8 cellular contexts compared by ENCODE assay signal in the genomic region with DNA sequence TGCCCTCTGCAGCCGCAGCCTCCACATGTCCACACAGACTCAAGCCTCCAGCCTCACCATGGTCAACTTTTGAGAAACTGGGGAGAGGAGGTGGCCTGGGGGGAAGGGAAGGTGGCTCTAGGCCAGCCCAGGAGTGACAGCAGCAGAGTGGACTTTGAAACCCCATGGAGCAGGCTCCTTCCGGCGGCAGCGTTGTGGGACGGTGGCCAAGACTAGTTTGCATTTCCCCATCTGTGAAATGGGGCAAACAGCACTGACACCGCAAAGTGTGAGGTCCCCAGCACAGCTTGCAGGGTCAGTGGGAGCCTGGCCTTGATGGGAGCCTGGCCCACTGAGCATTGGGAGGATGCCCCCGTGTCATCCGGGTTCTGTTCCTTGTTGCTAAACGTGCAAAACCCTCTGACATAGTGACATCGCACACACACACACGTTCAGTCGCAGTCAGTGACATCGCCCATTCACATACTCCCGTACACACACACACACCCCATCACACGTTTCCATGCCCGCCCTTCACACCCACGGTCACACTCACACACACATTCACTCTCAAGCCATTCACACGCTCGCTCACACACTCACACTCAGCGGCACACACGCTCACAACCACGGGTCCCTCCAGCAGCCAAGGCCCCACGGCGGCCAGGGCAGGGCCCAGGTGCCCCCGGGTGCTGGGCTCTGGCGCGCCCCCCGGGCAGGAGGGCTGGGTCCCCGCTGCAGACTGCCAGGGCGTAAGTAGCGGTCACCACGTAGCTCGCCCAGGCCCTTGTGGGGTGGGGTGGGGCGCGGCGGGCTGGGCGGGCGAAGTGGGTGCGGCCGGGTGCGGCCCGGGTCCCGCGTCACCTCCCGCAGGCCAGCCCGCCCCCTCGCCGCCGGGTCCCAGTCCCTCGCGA. TPM values are rescaled to one million over a fixed set of nuclear protein-coding genes. Genes with fewer than 3 reads are reported as not detected.
A peak's percentile ranks its signal among the peaks of the same experiment; 100 is the strongest.
DNase-seq lines count a peak whose midpoint lies in the region; ATAC-seq and TF ChIP-seq lines count a peak whose summit lies in the region.

No MANE protein-coding gene starts in this region.

- H3K4me3 ChIP-seq in GM06990 (replicated peaks; ENCODE audit: low read depth, low read length) (peak overlapping the region; percentile 100), GM23338 (peak overlapping the region; percentile 91), fibroblast of villous mesenchyme (ENCODE audit: low read depth, low read length) (peak overlapping the region; percentile 93), neuron (ENCODE audit: low read length) (peak overlapping the region; percentile 87)

- no peaks in the 10 kb centered on the region for H3K27me3 ChIP-seq in GM06990 (replicated peaks; ENCODE audit: control insufficient read depth, insufficient read depth, low read length)
- no peaks in the 10 kb centered on the region for H3K27me3 ChIP-seq in GM23338 (ENCODE audit: insufficient read depth)
- H3K27me3 ChIP-seq in neuron (ENCODE audit: insufficient read depth, low read length): no peaks in the 10 kb centered on the region

- no peaks in the 10 kb centered on the region for H3K9me3 ChIP-seq in neuron (ENCODE audit: low read length)

- H3K27ac Mint-ChIP-seq in GM23338: peak overlapping the region; percentile 68; the same call in 1 of the 2 replicates

- peaks cover 22% of the 10 kb centered on the region for H3K27me3 Mint-ChIP-seq in GM23338 (ENCODE audit: insufficient read depth, low read depth, poor library complexity)
- no peaks in the 10 kb centered on the region for H3K27me3 Mint-ChIP-seq in activated T-cell treated with anti-CD3 and anti-CD28 coated beads, Interleukin-2, amount 50 U/mL, for 4 hours (ENCODE audit: low read depth)

- H3K27ac ChIP-seq in GM23338 (ENCODE audit: low read depth): no peak overlapping the region

- peaks cover 5% of the 10 kb centered on the region for H3K36me3 ChIP-seq in GM06990 (ENCODE audit: control insufficient read depth, insufficient read depth, low read length)
- no peaks in the 10 kb centered on the region for H3K36me3 ChIP-seq in GM23338 (ENCODE audit: insufficient read depth)
- H3K36me3 ChIP-seq in neuron (ENCODE audit: insufficient read depth, low read length): no peaks in the 10 kb centered on the region

- H3K36me3 Mint-ChIP-seq in GM23338 (ENCODE audit: low read depth): no peaks in the 10 kb centered on the region
- H3K36me3 Mint-ChIP-seq in activated T-cell treated with anti-CD3 and anti-CD28 coated beads, Interleukin-2, amount 50 U/mL, for 4 hours (ENCODE audit: insufficient read depth): no peaks in the 10 kb centered on the region

- peaks cover 13% of the 10 kb centered on the region for H3K4me1 ChIP-seq in GM23338 (ENCODE audit: insufficient read depth)
- peaks cover 14% of the 10 kb centered on the region for H3K4me1 ChIP-seq in neuron (ENCODE audit: insufficient read depth, low read length)

- peaks cover 25% of the 10 kb centered on the region for H3K4me1 Mint-ChIP-seq in GM23338
- H3K4me1 Mint-ChIP-seq in activated T-cell treated with anti-CD3 and anti-CD28 coated beads, Interleukin-2, amount 50 U/mL, for 4 hours (ENCODE audit: low read depth): peaks cover 44% of the 10 kb centered on the region

- H3F3A ChIP-seq in GM23338 (replicated peaks; ENCODE audit: low read depth): no peaks in the 10 kb centered on the region

- H3K79me2 ChIP-seq in GM23338 (replicated peaks; ENCODE audit: insufficient read depth): peaks cover 26% of the 10 kb centered on the region; the same call in 1 of the 2 replicates

- H3K4me2 ChIP-seq in GM23338: peak overlapping the region; percentile 88

- H2AFZ ChIP-seq in GM23338 (no peak overlapping the region), neuron (ENCODE audit: low read depth, low read length) (no peak overlapping the region)

- TF ChIP-seq CTCF in GM06990 (IDR thresholded peaks at IDR 0.05; ENCODE audit: insufficient read depth, low read length, poor library complexity, severe bottlenecking) (no peak), GM23338 (conservative IDR thresholded peaks at IDR 0.05; ENCODE audit: low read depth in 2 of 2) (no peak), fibroblast of villous mesenchyme (IDR thresholded peaks at IDR 0.05; ENCODE audit: insufficient read depth, low read depth, low read length) (no peak)

- no peaks in the 10 kb centered on the region for H3K9me2 ChIP-seq in GM23338 (ENCODE audit: insufficient read depth)

- H4K20me1 ChIP-seq in GM23338 (replicated peaks; ENCODE audit: insufficient read depth): no peaks in the 10 kb centered on the region; the same call in 1 of the 2 replicates

- peak; percentile 64 for DNase-seq in GM06990 (ENCODE audit: extremely low read depth, insufficient read length)
- DNase-seq in GM23338 (ENCODE audit: low spot score): no peak
- peak; percentile 69 for DNase-seq in LoVo (ENCODE audit: low spot score)
- DNase-seq in activated T-cell treated with anti-CD3 and anti-CD28 coated beads, Interleukin-2, amount 50 U/mL, for 4 hours: no peak
- DNase-seq in fibroblast of villous mesenchyme (ENCODE audit: low read depth): peak; percentile 67
- DNase-seq in NCI-H1105 treated with DMSO at 0.1 percent for 48 hours (lab: John Stamatoyannopoulos, UW): no peak
- no peak for DNase-seq in NCI-H2029 treated with DMSO at 0.1 percent for 48 hours (lab: John Stamatoyannopoulos, UW)

- H3K9me3 Mint-ChIP-seq in GM23338: no peaks in the 10 kb centered on the region
- no peaks in the 10 kb centered on the region for H3K9me3 Mint-ChIP-seq in activated T-cell treated with anti-CD3 and anti-CD28 coated beads, Interleukin-2, amount 50 U/mL, for 4 hours

- peak overlapping the region; percentile 93 for H3K4me3 Mint-ChIP-seq in GM23338
- H3K4me3 Mint-ChIP-seq in activated T-cell treated with anti-CD3 and anti-CD28 coated beads, Interleukin-2, amount 50 U/mL, for 4 hours: peak overlapping the region; percentile 100

- ATAC-seq in GM23338: peak; percentile 16
- peak; percentile 75 to 78 for ATAC-seq in activated T-cell treated with anti-CD3 and anti-CD28 coated beads, Interleukin-2, amount 50 U/mL, for 4 hours

TF ChIP-seq in GM23338, 12 proteins besides CTCF, POLR2A, EP300 and RAD21 (continues in another document):
- TF ChIP-seq ZNF331 (CRISPR knock-in tag; IDR thresholded peaks at IDR 0.05; ENCODE audit: low read depth) (no peak), EZH2 (IDR thresholded peaks at IDR 0.05; ENCODE audit: low read depth, unreplicated experiment) (no peak), JUNB (IDR thresholded peaks at IDR 0.05; ENCODE audit: unreplicated experiment) (no peak)
- TF ChIP-seq, protein P1, sequence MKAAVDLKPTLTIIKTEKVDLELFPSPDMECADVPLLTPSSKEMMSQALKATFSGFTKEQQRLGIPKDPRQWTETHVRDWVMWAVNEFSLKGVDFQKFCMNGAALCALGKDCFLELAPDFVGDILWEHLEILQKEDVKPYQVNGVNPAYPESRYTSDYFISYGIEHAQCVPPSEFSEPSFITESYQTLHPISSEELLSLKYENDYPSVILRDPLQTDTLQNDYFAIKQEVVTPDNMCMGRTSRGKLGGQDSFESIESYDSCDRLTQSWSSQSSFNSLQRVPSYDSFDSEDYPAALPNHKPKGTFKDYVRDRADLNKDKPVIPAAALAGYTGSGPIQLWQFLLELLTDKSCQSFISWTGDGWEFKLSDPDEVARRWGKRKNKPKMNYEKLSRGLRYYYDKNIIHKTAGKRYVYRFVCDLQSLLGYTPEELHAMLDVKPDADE (IDR thresholded peaks at IDR 0.05): no peak

RNA-seq across cellular contexts. Expression of a gene that starts 0.6 kb away (rescaled TPM):
- total RNA-seq in GM23338 (2014; rRNA removed; shearing (Covaris generic)): 66.4 and 76.2 TPM in 2 replicates
- 66.8 and 76.9 TPM in 2 replicates for polyA plus RNA-seq in GM23338 (2016; fragmentation: Nextera tagmentation; extraction: Ambion mirVana)
- 10 to 100 TPM; 58.5 to 74.2 (median 73.8) TPM for total RNA-seq in activated T-cell treated with anti-CD3 and anti-CD28 coated beads, Interleukin-2, amount 50 U/mL, for 4 hours
- total RNA-seq in fibroblast of villous mesenchyme: 57.9 and 67.0 TPM in 2 replicates

RNA-seq across cellular contexts. Expression of a gene that starts 8.2 kb away (rescaled TPM):
- total RNA-seq in GM23338 (2014; rRNA removed; shearing (Covaris generic)): not detected in 2 replicates
- polyA plus RNA-seq in GM23338 (2016; fragmentation: Nextera tagmentation; extraction: Ambion mirVana): 0.30 and 0.53 TPM in 2 replicates
- total RNA-seq in activated T-cell treated with anti-CD3 and anti-CD28 coated beads, Interleukin-2, amount 50 U/mL, for 4 hours: 1 to 10 TPM in 2 of 3 donors, under 1 TPM in 1; 0.71 to 1.2 (median 1.2) TPM
- 0.43 and 0.64 TPM in 2 replicates for total RNA-seq in fibroblast of villous mesenchyme

RNA-seq across cellular contexts. Expression of a gene that starts 33.9 kb away (rescaled TPM):
- total RNA-seq in GM23338 (2014; rRNA removed; shearing (Covaris generic)): 49.0 and 54.3 TPM in 2 replicates
- polyA plus RNA-seq in GM23338 (2016; fragmentation: Nextera tagmentation; extraction: Ambion mirVana): 34.3 and 38.2 TPM in 2 replicates
- total RNA-seq in activated T-cell treated with anti-CD3 and anti-CD28 coated beads, Interleukin-2, amount 50 U/mL, for 4 hours: 10 to 100 TPM; 71.8 to 82.6 (median 77.1) TPM
- total RNA-seq in fibroblast of villous mesenchyme: 22.5 and 26.3 TPM in 2 replicates

Comparison
In these comparisons a context has a peak if more than half of its experiments do, and no peak if none do; other contexts are left out.
1. DNase-seq: peak in GM06990 (single experiment), LoVo (single experiment) and fibroblast of villous mesenchyme (single experiment); none in GM23338 (single experiment), activated T-cell treated with anti-CD3 and anti-CD28 coated beads, Interleukin-2, amount 50 U/mL, for 4 hours (single experiment), NCI-H1105 treated with DMSO at 0.1 percent for 48 hours (single experiment) and NCI-H2029 treated with DMSO at 0.1 percent for 48 hours (single experiment).
2. Peak in every context shown above with its lines, with median percentiles within 50 percentile points of each other: H3K4me3 ChIP-seq.